20 cellular contexts compared by ENCODE assay signal in the genomic region with DNA sequence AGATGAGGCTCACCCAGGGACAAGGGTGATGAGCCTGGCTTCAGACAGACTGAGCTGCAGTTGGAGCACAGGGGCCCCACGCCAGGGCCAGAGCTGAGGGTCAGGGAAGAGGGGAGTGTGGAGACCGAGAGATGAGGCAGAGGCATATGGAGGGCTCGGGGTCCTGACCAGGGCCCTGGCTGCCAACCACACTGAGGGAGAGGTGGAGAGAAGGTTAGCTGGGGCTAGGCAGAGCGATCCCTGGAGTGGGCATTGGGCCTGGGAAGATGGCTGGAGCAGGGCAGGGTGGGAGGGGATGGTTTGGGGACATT. TPM values are rescaled to one million over a fixed set of nuclear protein-coding genes. Genes with fewer than 3 reads are reported as not detected.
DNase-seq lines count a peak whose midpoint lies in the region; ATAC-seq and TF ChIP-seq lines count a peak whose summit lies in the region.
"Had no signal": no experiment of that assay in that cellular context is flagged by ENCODE, and none has a peak within 500 bp of the region (broad histone marks: within the 10 kb centered on the region; RNA-seq: fewer than 3 reads in every experiment).

No MANE protein-coding gene starts in this region.

- H3K9me3 ChIP-seq in mucosa of descending colon, result no peaks in the 10 kb centered on the region
- no peaks in the 10 kb centered on the region for H3K9me3 ChIP-seq in subcutaneous abdominal adipose tissue (ENCODE audit: control insufficient read depth in 5 of 5, low read length in 5 of 5)
- H3K9me3 ChIP-seq in tibial artery, result no peaks in the 10 kb centered on the region
- H3K9me3 ChIP-seq: HAP-1, Peyer's patch had no signal

- H3K9me3 Mint-ChIP-seq in dendritic cell treated with granulocyte-macrophage colony-stimulating factor and Interleukin-4, amounts not matched to agents 40 ng/mL and 50 ng/mL, for 4 days, result no peaks in the 10 kb centered on the region
- H3K9me3 Mint-ChIP-seq: CD4-positive, alpha-beta T cell had no signal

- peaks cover 0 to 19% (median 16%) of the 10 kb centered on the region in 5 donors for H3K27me3 ChIP-seq in subcutaneous abdominal adipose tissue (ENCODE audit: control insufficient read depth in 5 of 5, insufficient read depth in 4 of 5, low read length in 5 of 5)
- H3K27me3 ChIP-seq in tibial artery, result no peaks in the 10 kb centered on the region
- H3K27me3 ChIP-seq: Peyer's patch had no signal

- H3K4me3 ChIP-seq in mucosa of descending colon (no peak overlapping the region), subcutaneous abdominal adipose tissue (ENCODE audit: low read depth in 1 of 5, low read length in 5 of 5) (peak overlapping the region in 1 of 5 donors; percentile 6), tibial artery (no peak overlapping the region)
- H3K4me3 ChIP-seq: GM12878, HAP-1, Peyer's patch had no signal

- no peak overlapping the region for H3K4me3 Mint-ChIP-seq in dendritic cell treated with granulocyte-macrophage colony-stimulating factor and Interleukin-4, amounts not matched to agents 40 ng/mL and 50 ng/mL, for 4 days
- H3K4me3 Mint-ChIP-seq: B cell; CD4-positive, alpha-beta T cell had no signal

- intact Hi-C loops in dendritic cell treated with granulocyte-macrophage colony-stimulating factor and Interleukin-4, amounts not matched to agents 40 ng/mL and 50 ng/mL, for 4 days (cut with micrococcal nuclease), result no loop called here
- intact Hi-C loops in mucosa of descending colon (cut with DNase I, micrococcal nuclease) (no loop called here), tibial artery (cut with DNase I; ENCODE audit: low total_unique reads) (no loop called here)

- no peaks in the 10 kb centered on the region for H3K4me1 ChIP-seq in mucosa of descending colon (ENCODE audit: low read depth)
- H3K4me1 ChIP-seq in subcutaneous abdominal adipose tissue (ENCODE audit: control insufficient read depth in 5 of 5, insufficient read depth in 5 of 5, low read length in 5 of 5), result peaks cover 7 to 94% (median 71%) of the 10 kb centered on the region in 5 donors
- H3K4me1 ChIP-seq in tibial artery, result peaks cover 8 to 68% (median 51%) of the 10 kb centered on the region in 4 donors
- H3K4me1 ChIP-seq: HAP-1 had no signal

- peaks cover 52% of the 10 kb centered on the region for H3K27me3 Mint-ChIP-seq in dendritic cell treated with granulocyte-macrophage colony-stimulating factor and Interleukin-4, amounts not matched to agents 40 ng/mL and 50 ng/mL, for 4 days

- CTCF ChIA-PET in RWPE1 (lab: Yijun Ruan, JAX), result interaction anchor here (1.3 kb wide), 1 partner anchor 26 kb away, joined by 7 read pairs; no protein-coding TSS in a partner anchor

- TF ChIP-seq CTCF in RWPE1 (conservative IDR thresholded peaks at IDR 0.05; ENCODE audit: low read depth) (no peak), mucosa of descending colon (IDR thresholded peaks at IDR 0.05) (no peak), tibial artery (IDR thresholded peaks at IDR 0.05) (no peak)

- POLR2A ChIA-PET in RWPE1 (lab: Yijun Ruan, JAX; ENCODE audit: low non-redundant PET), result no interaction called here

- peak overlapping the region; percentile 60 for H3K27ac Mint-ChIP-seq in dendritic cell treated with granulocyte-macrophage colony-stimulating factor and Interleukin-4, amounts not matched to agents 40 ng/mL and 50 ng/mL, for 4 days
- H3K27ac Mint-ChIP-seq: B cell; CD4-positive, alpha-beta T cell had no signal

- H3K36me3 ChIP-seq in mucosa of descending colon (ENCODE audit: low read depth) (no peaks in the 10 kb centered on the region), subcutaneous abdominal adipose tissue (ENCODE audit: control insufficient read depth in 5 of 5, insufficient read depth in 5 of 5, low read length in 5 of 5) (peaks cover 0 to 14% (median 5%) of the 10 kb centered on the region in 5 donors), tibial artery (peaks cover 9 to 29% (median 13%) of the 10 kb centered on the region in 3 donors)
- H3K36me3 ChIP-seq: HAP-1, Peyer's patch had no signal

- DNase-seq in RWPE1 (ENCODE audit: low spot score) (no peak), mucosa of descending colon (peak in 2 of 3 donors; percentile 13 to 15), NCI-H69 (lab: John Stamatoyannopoulos, UW) (no peak), erythroblast (lab: John Stamatoyannopoulos, UW) (no peak), tibial artery (no peak)
- DNase-seq: Calu3; CD4-positive, alpha-beta T cell; DMS79; MV-4-11; NCI-H1417 treated with DMSO at 0.1 percent for 48 hours; NCI-H2081; NCI-H510A treated with DMSO at 0.1 percent for 48 hours; Peyer's patch had no signal

- no peak for ATAC-seq in mucosa of descending colon
- ATAC-seq: GM12878 had no signal

- peak overlapping the region in 2 of 5 donors; percentile 26 to 54 for H3K9ac ChIP-seq in subcutaneous abdominal adipose tissue (ENCODE audit: low read length in 5 of 5)

- H3K4me1 Mint-ChIP-seq in dendritic cell treated with granulocyte-macrophage colony-stimulating factor and Interleukin-4, amounts not matched to agents 40 ng/mL and 50 ng/mL, for 4 days (ENCODE audit: low read depth), result peaks cover 48% of the 10 kb centered on the region
- H3K4me1 Mint-ChIP-seq: B cell had no signal

- H3K27ac ChIP-seq in RWPE1 (peak overlapping the region; percentile 99; the same call in 1 of the 2 replicates), subcutaneous abdominal adipose tissue (ENCODE audit: low read depth, low read length) (peak overlapping the region; percentile 30), tibial artery (no peak overlapping the region)
- H3K27ac ChIP-seq: Peyer's patch had no signal

- no peaks in the 10 kb centered on the region for H3K36me3 Mint-ChIP-seq in dendritic cell treated with granulocyte-macrophage colony-stimulating factor and Interleukin-4, amounts not matched to agents 40 ng/mL and 50 ng/mL, for 4 days (ENCODE audit: low read depth)

- no peak for TF ChIP-seq POLR2A in erythroblast (IDR thresholded peaks at IDR 0.05; ENCODE audit: low read length)

RNA-seq across cellular contexts. Expression of gene PEAR1, which starts 8.0 kb away (rescaled TPM):
- 1 to 10 TPM; 2.3 to 7.2 (median 4.6) TPM for total RNA-seq in mucosa of descending colon
- total RNA-seq: B cell, GM12878 had no signal

RNA-seq across cellular contexts. Expression of gene LRRC71, which starts 18.9 kb away (rescaled TPM):
- total RNA-seq in mucosa of descending colon, result not detected
- total RNA-seq: B cell; Calu3; CD4-positive, alpha-beta T cell; G401; GM12878; HT1080; Peyer's patch had no signal

RNA-seq across cellular contexts. Expression of gene NTRK1, which starts 40.9 kb away (rescaled TPM):
- 1 to 10 TPM in 1 of 3 donors, under 1 TPM in 2; 0.67 to 1.3 (median 0.79) TPM for total RNA-seq in mucosa of descending colon
- total RNA-seq: B cell, Calu3 had no signal

RNA-seq across cellular contexts. Expression of gene INSRR, which starts 42.6 kb away (rescaled TPM):
- under 1 TPM in 2 of 3 donors, not detected in 1; 0.06 to 0.09 TPM for total RNA-seq in mucosa of descending colon
- total RNA-seq: B cell; Calu3; CD4-positive, alpha-beta T cell; G401; GM12878; HT1080; Peyer's patch had no signal

Comparison
In these comparisons a context has a peak if more than half of its experiments do, and no peak if none do; other contexts are left out.
1. DNase-seq: peak in mucosa of descending colon (2 of 3); none in RWPE1 (single experiment), NCI-H69 (single experiment), erythroblast (0 of 2) and tibial artery (0 of 2).
2. H3K27ac ChIP-seq: peak in RWPE1 (single experiment) and subcutaneous abdominal adipose tissue (single experiment); none in tibial artery (0 of 2).